ENCODE assay signal across 2 cellular contexts in genomic region chr4:78167510-78167909, GRCh38.
TF ChIP-seq lines count a peak whose summit lies in the region.

No MANE protein-coding gene starts in this region.

TF ChIP-seq in HepG2, 621 proteins besides CTCF, POLR2A, EP300 and RAD21 (continued from another document and continues in another):
- no peak for TF ChIP-seq MYPOP (CRISPR knock-in tag; IDR thresholded peaks at IDR 0.05)
- no peak for TF ChIP-seq SIX4 (CRISPR knock-in tag; IDR thresholded peaks at IDR 0.05)
- no peak for TF ChIP-seq AKNA (CRISPR knock-in tag; IDR thresholded peaks at IDR 0.05; ENCODE audit: borderline replicate concordance)
- TF ChIP-seq ZMYM3 (CRISPR knock-in tag; IDR thresholded peaks at IDR 0.05): peak; percentile 39; the same call in 1 of the 2 replicates
- no peak for TF ChIP-seq ISX (CRISPR knock-in tag; conservative IDR thresholded peaks at IDR 0.05)
- TF ChIP-seq SP4 (CRISPR knock-in tag; IDR thresholded peaks at IDR 0.05): no peak
- no peak for TF ChIP-seq RBFOX2 (IDR thresholded peaks at IDR 0.05; ENCODE audit: low read depth, low read length)
- TF ChIP-seq RCOR2 (CRISPR knock-in tag; IDR thresholded peaks at IDR 0.05): 0 out of 2 replicates have a peak, but pooled peaks have one; percentile 66
- no peak for TF ChIP-seq ERF (CRISPR knock-in tag; IDR thresholded peaks at IDR 0.05)
- TF ChIP-seq HOXD1 (CRISPR knock-in tag; IDR thresholded peaks at IDR 0.05): no peak
- no peak for TF ChIP-seq ELF1 (CRISPR knock-in tag; IDR thresholded peaks at IDR 0.05)
- no peak for TF ChIP-seq ZNF264 (CRISPR knock-in tag; IDR thresholded peaks at IDR 0.05)
- no peak for TF ChIP-seq ZBTB38 (CRISPR knock-in tag; IDR thresholded peaks at IDR 0.05)
- TF ChIP-seq, protein P1, sequence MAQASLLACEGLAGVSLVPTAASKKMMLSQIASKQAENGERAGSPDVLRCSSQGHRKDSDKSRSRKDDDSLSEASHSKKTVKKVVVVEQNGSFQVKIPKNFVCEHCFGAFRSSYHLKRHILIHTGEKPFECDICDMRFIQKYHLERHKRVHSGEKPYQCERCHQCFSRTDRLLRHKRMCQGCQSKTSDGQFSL (CRISPR knock-in tag; IDR thresholded peaks at IDR 0.05): no peak
- no peak for TF ChIP-seq HNRNPL (IDR thresholded peaks at IDR 0.05; ENCODE audit: low read depth, low read length)
- no peak for TF ChIP-seq ZNF614 (CRISPR knock-in tag; IDR thresholded peaks at IDR 0.05; ENCODE audit: borderline replicate concordance)
- no peak for TF ChIP-seq POLR2AphosphoS2 (IDR thresholded peaks at IDR 0.05; ENCODE audit: low read depth, low read length)
- no peak for TF ChIP-seq ZFP36 (IDR thresholded peaks at IDR 0.05; ENCODE audit: borderline replicate concordance, low read depth, low read length, partially characterized antibody)
- TF ChIP-seq HDAC6 (IDR thresholded peaks at IDR 0.05; ENCODE audit: low read depth, low read length): no peak
- peak; percentile 30; the same call in 1 of the 2 replicates for TF ChIP-seq ATF3 (CRISPR knock-in tag; IDR thresholded peaks at IDR 0.05)
- TF ChIP-seq, protein P2, sequence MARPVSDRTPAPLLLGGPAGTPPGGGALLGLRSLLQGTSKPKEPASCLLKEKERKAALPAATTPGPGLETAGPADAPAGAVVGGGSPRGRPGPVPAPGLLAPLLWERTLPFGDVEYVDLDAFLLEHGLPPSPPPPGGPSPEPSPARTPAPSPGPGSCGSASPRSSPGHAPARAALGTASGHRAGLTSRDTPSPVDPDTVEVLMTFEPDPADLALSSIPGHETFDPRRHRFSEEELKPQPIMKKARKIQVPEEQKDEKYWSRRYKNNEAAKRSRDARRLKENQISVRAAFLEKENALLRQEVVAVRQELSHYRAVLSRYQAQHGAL (CRISPR knock-in tag; IDR thresholded peaks at IDR 0.05; ENCODE audit: not compliant biosample characterization): no peak
- TF ChIP-seq, protein P3, sequence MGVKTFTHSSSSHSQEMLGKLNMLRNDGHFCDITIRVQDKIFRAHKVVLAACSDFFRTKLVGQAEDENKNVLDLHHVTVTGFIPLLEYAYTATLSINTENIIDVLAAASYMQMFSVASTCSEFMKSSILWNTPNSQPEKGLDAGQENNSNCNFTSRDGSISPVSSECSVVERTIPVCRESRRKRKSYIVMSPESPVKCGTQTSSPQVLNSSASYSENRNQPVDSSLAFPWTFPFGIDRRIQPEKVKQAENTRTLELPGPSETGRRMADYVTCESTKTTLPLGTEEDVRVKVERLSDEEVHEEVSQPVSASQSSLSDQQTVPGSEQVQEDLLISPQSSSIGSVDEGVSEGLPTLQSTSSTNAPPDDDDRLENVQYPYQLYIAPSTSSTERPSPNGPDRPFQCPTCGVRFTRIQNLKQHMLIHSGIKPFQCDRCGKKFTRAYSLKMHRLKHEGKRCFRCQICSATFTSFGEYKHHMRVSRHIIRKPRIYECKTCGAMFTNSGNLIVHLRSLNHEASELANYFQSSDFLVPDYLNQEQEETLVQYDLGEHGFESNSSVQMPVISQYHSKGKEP (CRISPR knock-in tag; IDR thresholded peaks at IDR 0.05): no peak

TF ChIP-seq in GM12878, 131 proteins besides CTCF, POLR2A, EP300 and RAD21 (continued from another document):
- TF ChIP-seq BCL3 (IDR thresholded peaks at IDR 0.05; ENCODE audit: borderline replicate concordance, insufficient read depth, low read depth, low read length, poor library complexity, severe bottlenecking) (no peak), JUND (IDR thresholded peaks at IDR 0.05; ENCODE audit: low read depth, low read length) (no peak), USF2 (IDR thresholded peaks at IDR 0.05; ENCODE audit: borderline replicate concordance, low read depth, low read length) (no peak), FOXM1 (IDR thresholded peaks at IDR 0.05; ENCODE audit: low read depth, low read length) (no peak)
